ENCODE assay signal across 8 cellular contexts in the genomic region with DNA sequence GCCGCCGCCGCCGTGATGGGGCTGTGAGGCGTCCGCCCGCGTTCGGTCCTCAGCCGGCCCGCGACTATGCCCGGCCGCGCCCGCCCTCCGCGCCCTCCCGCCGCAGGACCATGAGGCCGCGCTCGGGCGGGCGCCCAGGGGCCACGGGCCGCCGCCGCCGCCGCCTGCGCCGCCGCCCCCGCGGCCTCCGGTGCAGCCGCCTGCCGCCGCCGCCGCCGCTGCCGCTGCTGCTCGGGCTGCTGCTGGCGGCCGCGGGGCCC. TPM values are rescaled to one million over a fixed set of nuclear protein-coding genes. Genes with fewer than 3 reads are reported as not detected.
DNase-seq lines count a peak whose midpoint lies in the region; ATAC-seq and TF ChIP-seq lines count a peak whose summit lies in the region.

No MANE protein-coding gene starts in this region.

- H3K27ac Mint-ChIP-seq in activated naive CD8-positive, alpha-beta T cell treated with anti-CD3 and anti-CD28 coated beads, Interleukin-2, amount 50 U/mL, for 24 hours: no peak overlapping the region

- H3K27ac ChIP-seq in ACC112 (ENCODE audit: low read depth, low read length) (no peak overlapping the region), mesodermal cell (ENCODE audit: low read depth, low read length, severe bottlenecking) (no peak overlapping the region)

- H3K27me3 Mint-ChIP-seq in activated naive CD8-positive, alpha-beta T cell treated with anti-CD3 and anti-CD28 coated beads, Interleukin-2, amount 50 U/mL, for 24 hours: peaks cover 47% of the 10 kb centered on the region

- H3K36me3 ChIP-seq in ACC112 (ENCODE audit: insufficient read depth, low read length) (no peaks in the 10 kb centered on the region), H7 (replicated peaks; ENCODE audit: control insufficient read depth, insufficient read depth, low read length) (no peaks in the 10 kb centered on the region), mesodermal cell (ENCODE audit: control insufficient read depth, insufficient read depth, low read length) (no peaks in the 10 kb centered on the region)

- TF ChIP-seq CTCF in astrocyte of the cerebellum (IDR thresholded peaks at IDR 0.05; ENCODE audit: low read depth, low read length, missing control alignments): no peak

- no peaks in the 10 kb centered on the region for H3K9me3 Mint-ChIP-seq in activated naive CD8-positive, alpha-beta T cell treated with anti-CD3 and anti-CD28 coated beads, Interleukin-2, amount 50 U/mL, for 24 hours

- in situ Hi-C loops in astrocyte of the cerebellum (cut with HindIII; ENCODE audit: low sequenced_read_pairs): loop anchor here (10.0 kb wide), 1 partner anchor 151 kb away; no protein-coding TSS in a partner anchor

- WGBS in mesodermal cell (ENCODE audit: insufficient coverage in 2 of 2), 2 experiments: 0% methylated on average over 26 to 28 of the region's 48 CpGs

- no peaks in the 10 kb centered on the region for H3K9me3 ChIP-seq in mesodermal cell (ENCODE audit: control insufficient read depth, low read length)

- H3K4me3 Mint-ChIP-seq in activated naive CD8-positive, alpha-beta T cell treated with anti-CD3 and anti-CD28 coated beads, Interleukin-2, amount 50 U/mL, for 24 hours: no peak overlapping the region

- peaks cover 25% of the 10 kb centered on the region for H3K79me2 ChIP-seq in ACC112 (ENCODE audit: control insufficient read depth, insufficient read depth, low read length, unreplicated experiment)

- DNase-seq in H7: no peak
- DNase-seq in astrocyte of the cerebellum (ENCODE audit: low read depth): no peak
- DNase-seq in NCI-H1417 treated with DMSO at 0.1 percent for 48 hours (lab: John Stamatoyannopoulos, UW): no peak
- DNase-seq in MV-4-11 (lab: John Stamatoyannopoulos, UW): no peak
- no peak for DNase-seq in stimulated activated CD4-positive, alpha-beta T cell treated with anti-CD3 and anti-CD28 coated beads, Interleukin-4, amount 100 ng/mL, for 24 hours
- no peak for DNase-seq in activated naive CD8-positive, alpha-beta T cell treated with anti-CD3 and anti-CD28 coated beads, Interleukin-2, amount 50 U/mL, for 24 hours

- H3K4me1 ChIP-seq in ACC112 (ENCODE audit: control insufficient read depth, insufficient read depth, low read length, unreplicated experiment) (no peaks in the 10 kb centered on the region), mesodermal cell (ENCODE audit: control insufficient read depth, insufficient read depth, low read length, poor library complexity, severe bottlenecking) (peaks cover 5% of the 10 kb centered on the region)

- H3K27me3 ChIP-seq in ACC112 (ENCODE audit: insufficient read depth, low read length) (no peaks in the 10 kb centered on the region), H7 (ENCODE audit: control insufficient read depth, insufficient read depth, low read length) (no peaks in the 10 kb centered on the region; the same call in 1 of the 2 replicates)

- H3K4me3 ChIP-seq in ACC112 (ENCODE audit: low read depth, low read length) (peak overlapping the region; percentile 76), H7 (ENCODE audit: insufficient read depth, low read depth, low read length) (peak overlapping the region; percentile 70), astrocyte of the cerebellum (ENCODE audit: low read depth, low read length) (peak overlapping the region; percentile 64), mesodermal cell (ENCODE audit: extremely low read depth, insufficient read depth, low read length, poor library complexity, severe bottlenecking) (peak overlapping the region; percentile 64)

- no peaks in the 10 kb centered on the region for H3K36me3 Mint-ChIP-seq in activated naive CD8-positive, alpha-beta T cell treated with anti-CD3 and anti-CD28 coated beads, Interleukin-2, amount 50 U/mL, for 24 hours (ENCODE audit: low read depth)

- ATAC-seq in activated naive CD8-positive, alpha-beta T cell treated with anti-CD3 and anti-CD28 coated beads, Interleukin-2, amount 50 U/mL, for 24 hours: no peak

- H3K4me1 Mint-ChIP-seq in activated naive CD8-positive, alpha-beta T cell treated with anti-CD3 and anti-CD28 coated beads, Interleukin-2, amount 50 U/mL, for 24 hours: peaks cover 23% of the 10 kb centered on the region

- H2AFZ ChIP-seq in ACC112 (ENCODE audit: low read length, unreplicated experiment): no peak overlapping the region

RNA-seq across cellular contexts. Expression of a gene that starts 0.2 kb away (rescaled TPM):
- total RNA-seq in H7 (2014; rRNA removed; shearing (Covaris generic)): 22.1 and 27.7 TPM in 2 replicates
- polyA plus RNA-seq in mesodermal cell (2013, experiment 1 of 2): 9.1 TPM
- 6.9 TPM for polyA plus RNA-seq in mesodermal cell (2013, experiment 2 of 2)
